ENCODE assay signal across 20 cellular contexts in genomic region chr2:140747097-140747496, GRCh38.
DNase-seq lines count a peak whose midpoint lies in the region; ATAC-seq and TF ChIP-seq lines count a peak whose summit lies in the region.
"Had no signal": no experiment of that assay in that cellular context is flagged by ENCODE, and none has a peak within 500 bp of the region (broad histone marks: within the 10 kb centered on the region; RNA-seq: fewer than 3 reads in every experiment).

No MANE protein-coding gene starts in this region.

- POLR2A ChIA-PET in WTC11 (lab: Charles Lee) = no interaction called here

- H3K4ac ChIP-seq in trophoblast cell (ENCODE audit: low read depth, low read length) = no peak overlapping the region

- no peaks in the 10 kb centered on the region for H3K79me2 ChIP-seq in trophoblast cell (ENCODE audit: control insufficient read depth, insufficient read depth, low read length, poor library complexity)

- peak overlapping the region; percentile 94 for H3K23ac ChIP-seq in trophoblast cell (ENCODE audit: low read length)

- CTCF ChIA-PET in WTC11 (lab: Charles Lee) = no interaction called here

- no peak overlapping the region for H3K9ac ChIP-seq in trophoblast cell (ENCODE audit: low read length)

- no peak overlapping the region for H2BK5ac ChIP-seq in trophoblast cell (ENCODE audit: low read depth, low read length, poor library complexity)

- no peak overlapping the region for H2AK5ac ChIP-seq in trophoblast cell (ENCODE audit: low read length)

- ATAC-seq in GM21390 (IDR thresholded peaks at IDR 0.05; ENCODE audit: unreplicated experiment) (peak; percentile 16), HG02759 (IDR thresholded peaks at IDR 0.05; ENCODE audit: unreplicated experiment) (peak; percentile 8), WTC11 (peak; percentile 57; the same call in 1 of the 2 replicates)
- ATAC-seq: Panc1, T-cell had no signal

- H3K36me3 Mint-ChIP-seq in WTC11 = no peaks in the 10 kb centered on the region
- H3K36me3 Mint-ChIP-seq: CD4-positive, CD25-positive, alpha-beta regulatory T cell; T-cell had no signal

- no peak overlapping the region for H3K4me3 ChIP-seq in trophoblast cell (ENCODE audit: low read depth, low read length)
- H3K4me3 ChIP-seq: GM12878, HAP-1, SK-N-MC had no signal

- H2BK120ac ChIP-seq in trophoblast cell (ENCODE audit: insufficient read depth, low read length, poor library complexity) = no peak overlapping the region

- H3K79me1 ChIP-seq in trophoblast cell (ENCODE audit: low read length) = no peaks in the 10 kb centered on the region

- no peak for TF ChIP-seq CTCF in WTC11 (IDR thresholded peaks at IDR 0.05)

- H3K27ac ChIP-seq in trophoblast cell (ENCODE audit: low read depth, low read length) = no peak overlapping the region
- no peak overlapping the region for H3K27ac ChIP-seq in caudate nucleus (ENCODE audit: low read depth, low read length)
- H3K27ac ChIP-seq: SK-N-MC had no signal

- no peak overlapping the region for H4K91ac ChIP-seq in trophoblast cell (ENCODE audit: low read depth, low read length)

- H3K4me2 ChIP-seq in trophoblast cell (ENCODE audit: low read length) = no peak overlapping the region

- no peaks in the 10 kb centered on the region for H3K36me3 ChIP-seq in trophoblast cell (ENCODE audit: control insufficient read depth in 1 of 2, insufficient read depth in 2 of 2, low read length in 2 of 2)
- H3K36me3 ChIP-seq: HAP-1 had no signal

- H3K18ac ChIP-seq in trophoblast cell (ENCODE audit: low read length) = no peak overlapping the region

- no peak overlapping the region for H2BK12ac ChIP-seq in trophoblast cell (ENCODE audit: low read length)

- H3K27me3 ChIP-seq in trophoblast cell (ENCODE audit: insufficient read depth, low read length) = no peaks in the 10 kb centered on the region

- H3K9me3 ChIP-seq in trophoblast cell (ENCODE audit: insufficient read depth, low read depth, low read length) = no peaks in the 10 kb centered on the region
- H3K9me3 ChIP-seq: HAP-1 had no signal

- no peak overlapping the region for H3K14ac ChIP-seq in trophoblast cell (ENCODE audit: low read length)

- no peaks in the 10 kb centered on the region for H3K4me1 ChIP-seq in trophoblast cell (ENCODE audit: control insufficient read depth in 1 of 2, insufficient read depth in 2 of 2, low read length in 2 of 2)
- H3K4me1 ChIP-seq: HAP-1 had no signal

- 0 out of 2 replicates have a peak overlapping the region, but pooled peaks have one; percentile 30 for H3K27ac Mint-ChIP-seq in WTC11
- H3K27ac Mint-ChIP-seq: CD4-positive, CD25-positive, alpha-beta regulatory T cell; T-cell had no signal

- H3K4me1 Mint-ChIP-seq in WTC11 = peaks cover 11% of the 10 kb centered on the region
- H3K4me1 Mint-ChIP-seq: CD4-positive, CD25-positive, alpha-beta regulatory T cell; T-cell had no signal

- no peak for DNase-seq in WTC11 (ENCODE audit: low spot score)
- peak; percentile 2 to 73 for DNase-seq in trophoblast cell
- DNase-seq in caudate nucleus (lab: John Stamatoyannopoulos, UW) = no peak
- DNase-seq in mesenteric fat pad (ENCODE audit: low spot score) = no peak
- DNase-seq in NOMO-1 treated with dmso at 0.1 percent for 144 hours (lab: John Stamatoyannopoulos, UW; ENCODE audit: unreplicated experiment) = no peak
- no peak for DNase-seq in NCI-H2107 treated with DMSO at 0.1 percent for 48 hours (lab: John Stamatoyannopoulos, UW; ENCODE audit: unreplicated experiment)
- DNase-seq: CD4-positive, CD25-positive, alpha-beta regulatory T cell; DMS79 treated with DMSO at 0.1 percent for 48 hours; KBM-7; NCI-H1417 treated with DMSO at 0.1 percent for 48 hours; NCI-H2029; NCI-H82; T-cell; T-helper 9 cell had no signal

- WGBS in trophoblast cell (ENCODE audit: extremely low coverage, insufficient coverage, insufficient read length) = no CpG with 5 or more reads among the region's 2 CpGs

- no peak overlapping the region for H4K8ac ChIP-seq in trophoblast cell (ENCODE audit: low read depth, low read length)

- no peak overlapping the region for H3K4me3 Mint-ChIP-seq in WTC11
- H3K4me3 Mint-ChIP-seq: CD4-positive, CD25-positive, alpha-beta regulatory T cell; T-cell had no signal

- H4K12ac ChIP-seq in trophoblast cell (ENCODE audit: low read depth, low read length) = no peak overlapping the region

- H2AFZ ChIP-seq in trophoblast cell (ENCODE audit: insufficient read depth, low read length, poor library complexity) = no peak overlapping the region

- H3K27me3 Mint-ChIP-seq in WTC11 (ENCODE audit: low read depth) = no peaks in the 10 kb centered on the region
- H3K27me3 Mint-ChIP-seq: CD4-positive, CD25-positive, alpha-beta regulatory T cell; T-cell had no signal

- no peaks in the 10 kb centered on the region for H3K9me3 Mint-ChIP-seq in WTC11

TF ChIP-seq in WTC11, 78 proteins besides CTCF, POLR2A, EP300 and RAD21:
- no peak for TF ChIP-seq TEAD4 (CRISPR knock-in tag; IDR thresholded peaks at IDR 0.05)
- TF ChIP-seq ATF6 (CRISPR knock-in tag; IDR thresholded peaks at IDR 0.05) = no peak
- TF ChIP-seq CBFB (CRISPR knock-in tag; IDR thresholded peaks at IDR 0.05; ENCODE audit: low read depth) = no peak
- TF ChIP-seq ATF3 (CRISPR knock-in tag; conservative IDR thresholded peaks at IDR 0.05) = no peak
- TF ChIP-seq JAZF1 (CRISPR knock-in tag; IDR thresholded peaks at IDR 0.05) = no peak
- TF ChIP-seq NR3C1 (CRISPR knock-in tag; conservative IDR thresholded peaks at IDR 0.05; ENCODE audit: low read depth) = no peak
- no peak for TF ChIP-seq NFYB (CRISPR knock-in tag; conservative IDR thresholded peaks at IDR 0.05; ENCODE audit: low read depth)
- TF ChIP-seq SOX15 (CRISPR knock-in tag; IDR thresholded peaks at IDR 0.05) = no peak
- no peak for TF ChIP-seq MYBL2 (CRISPR knock-in tag; IDR thresholded peaks at IDR 0.05)

Comparison
In these comparisons a context has a peak if more than half of its experiments do, and no peak if none do; other contexts are left out.
1. DNase-seq: peak in trophoblast cell (2 of 2); none in WTC11 (single experiment), caudate nucleus (0 of 61), mesenteric fat pad (single experiment), NOMO-1 treated with dmso at 0.1 percent for 144 hours (single experiment) and NCI-H2107 treated with DMSO at 0.1 percent for 48 hours (single experiment).
2. Peak in every context shown above with its lines, with median percentiles within 50 percentile points of each other: ATAC-seq.